30 cellular contexts compared by ENCODE assay signal in the genomic region with DNA sequence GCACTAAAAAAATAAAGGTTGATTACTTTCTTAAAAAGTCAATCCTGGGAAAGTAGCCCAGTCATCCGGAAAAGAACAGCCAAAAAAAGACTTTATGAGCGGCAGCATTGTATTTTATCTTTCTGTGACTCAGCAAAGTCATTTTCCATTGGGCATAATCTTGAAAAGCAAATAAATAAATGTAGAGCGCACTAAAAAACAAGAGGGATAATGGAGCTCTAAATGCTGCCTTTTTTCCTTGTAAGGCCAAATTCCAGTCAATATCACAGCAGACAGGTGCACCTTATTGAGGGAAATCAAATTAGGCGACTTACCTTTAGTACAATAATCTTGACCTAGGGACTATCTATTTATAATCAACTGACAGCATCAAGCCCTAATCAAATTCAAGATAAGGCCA.
"Had no signal": no experiment of that assay in that cellular context is flagged by ENCODE, and none has a peak within 500 bp of the region (broad histone marks: within the 10 kb centered on the region; RNA-seq: fewer than 3 reads in every experiment).

No MANE protein-coding gene starts in this region.

- H3K4me1 ChIP-seq: Peyer's patch, SJSA1 had no signal

- H3K9me3 ChIP-seq: MG63, Peyer's patch, SJSA1, SK-N-SH had no signal

- H3K4me2 ChIP-seq: SK-N-SH had no signal

- H3K36me3 ChIP-seq: MG63, Peyer's patch, SJSA1 had no signal

- H3K27me3 ChIP-seq: MG63, Peyer's patch, SJSA1 had no signal

- ATAC-seq: activated CD8-positive, alpha-beta memory T cell treated with anti-CD3 and anti-CD28 coated beads, Interleukin-2, amount 10 ng/mL, durations not matched to agents 7 days and 5 days; activated naive CD8-positive, alpha-beta T cell treated with anti-CD3 and anti-CD28 coated beads, Interleukin-2, amount 50 U/mL, for 24 hours; K562; T-cell; T-helper 17 cell had no signal

- DNase-seq: activated CD4-positive, alpha-beta memory T cell treated with anti-CD3 and anti-CD28 coated beads, Interleukin-2, amount 10 ng/mL, durations not matched to agents 7 days and 5 days; activated CD4-positive, alpha-beta T cell treated with anti-CD3 and anti-CD28 coated beads for 1 hour; activated CD4-positive, alpha-beta T cell treated with anti-CD3 and anti-CD28 coated beads for 48 hours; activated CD4-positive, CD25-positive, alpha-beta regulatory T cell; activated CD8-positive, alpha-beta memory T cell treated with anti-CD3 and anti-CD28 coated beads for 24 hours; activated CD8-positive, alpha-beta memory T cell treated with anti-CD3 and anti-CD28 coated beads, Interleukin-2, amount 10 ng/mL, durations not matched to agents 7 days and 5 days; activated CD8-positive, alpha-beta memory T cell treated with anti-CD3 and anti-CD28 coated beads, Interleukin-2, amount 50 U/mL, for 48 hours; activated effector memory CD4-positive, alpha-beta T cell treated with Interleukin-2 at 50 U/mL for 16 hours; activated naive CD4-positive, alpha-beta T cell treated with anti-CD3 and anti-CD28 coated beads, Interleukin-2, amount 10 ng/mL, durations not matched to agents 7 days and 5 days; activated naive CD8-positive, alpha-beta T cell treated with anti-CD3 and anti-CD28 coated beads, Interleukin-2, amount 50 U/mL, for 24 hours; activated T-cell treated with anti-CD3 and anti-CD28 coated beads, Interleukin-2, amount 50 U/mL, for 48 hours; anterior cingulate cortex; MG63; NCI-H1048; NCI-H1105 treated with DMSO at 0.1 percent for 48 hours; NCI-H1436; NCI-H187; NCI-H2029 treated with DMSO at 0.1 percent for 48 hours; NCI-H345; NCI-H526 treated with DMSO at 0.1 percent for 48 hours; Peyer's patch; RPMI8226; SHP77 treated with DMSO at 0.1 percent for 48 hours; SK-N-SH; T-cell; T-helper 17 cell; T-helper 9 cell had no signal

- H3K4me3 ChIP-seq: K562, MG63, Peyer's patch, SJSA1 had no signal

- H3K9ac ChIP-seq: SK-N-SH had no signal

- H3K27ac ChIP-seq: Peyer's patch, SJSA1, VCaP had no signal

- H3K9me2 ChIP-seq: SK-N-SH had no signal
